ENCODE assay signal across 29 cellular contexts in the genomic region with DNA sequence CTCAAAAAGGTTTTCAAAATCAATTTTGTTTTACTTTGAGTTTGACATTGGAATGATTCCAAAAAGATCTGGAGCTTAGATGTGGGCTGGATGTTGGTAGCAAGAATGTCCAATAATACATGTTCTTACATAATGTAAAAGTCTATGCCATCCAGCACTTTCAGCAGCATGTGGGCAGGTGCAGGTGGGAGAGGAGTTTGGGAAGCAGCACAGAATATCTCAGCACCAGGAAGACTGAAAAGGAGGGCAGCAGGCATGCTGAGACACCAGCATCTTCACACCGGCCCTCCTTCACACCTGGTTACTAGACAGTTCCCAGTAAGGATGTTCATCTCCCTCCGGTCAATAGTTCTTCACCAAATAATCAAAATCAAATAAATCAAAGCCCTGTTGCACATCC.
"Had no signal": no experiment of that assay in that cellular context is flagged by ENCODE, and none has a peak within 500 bp of the region (broad histone marks: within the 10 kb centered on the region; RNA-seq: fewer than 3 reads in every experiment).

No MANE protein-coding gene starts in this region.

- DNase-seq: activated B cell treated with CpG ODN at 0.5 μM for 24 hours; activated CD4-positive, alpha-beta T cell treated with anti-CD3 and anti-CD28 coated beads for 48 hours; activated CD4-positive, alpha-beta T cell treated with anti-CD3 and anti-CD28 coated beads, Interleukin-2, amount 50 U/mL, for 1 hour; activated CD4-positive, alpha-beta T cell treated with anti-CD3 and anti-CD28 coated beads, Interleukin-2, amount 50 U/mL, for 48 hours; activated CD8-positive, alpha-beta memory T cell treated with anti-CD3 and anti-CD28 coated beads for 24 hours; activated CD8-positive, alpha-beta T cell treated with anti-CD3 and anti-CD28 coated beads for 36 hours; activated gamma-delta T cell treated with Interleukin-2 at 50 U/mL for 16 hours; activated naive CD4-positive, alpha-beta T cell treated with anti-CD3 and anti-CD28 coated beads, Interleukin-2, amount 50 U/mL, for 16 hours; activated naive CD4-positive, alpha-beta T cell treated with Interleukin-2 at 50 U/mL for 16 hours; activated T-cell treated with anti-CD3 and anti-CD28 coated beads, Interleukin-2, amount 50 U/mL, for 4 hours; central memory CD4-positive, alpha-beta T cell; cerebellar nuclear complex; colonic mucosa; effector CD8-positive, alpha-beta T cell; esophagus squamous epithelium; T-helper 1 cell; T-helper 17 cell; T1000; WERI-Rb-1 had no signal

- H3K4me1 ChIP-seq: breast epithelium, colonic mucosa had no signal

- H3K4me3 Mint-ChIP-seq: activated B cell treated with CpG ODN at 0.5 μM for 24 hours; activated CD8-positive, alpha-beta T cell treated with anti-CD3 and anti-CD28 coated beads for 36 hours; activated naive CD8-positive, alpha-beta T cell; activated T-cell treated with anti-CD3 and anti-CD28 coated beads, Interleukin-2, amount 50 U/mL, for 4 hours; activated T-helper 1 cell treated with anti-CD3 and anti-CD28 coated beads, Interleukin-12 subunit alpha, Interleukin-12 subunit beta, Interleukin-2, Interleukin-4 antibody, amounts not matched to agents 30 ng/mL and 10 ng/mL and 1 ng/mL, durations not matched to agents 14 hours and 24 hours and 36 hours; T-helper 17 cell; T-helper 2 cell treated with Interferon-gamma antibody and Interleukin-4, amounts not matched to agents 5 μg/mL and 100 μg/mL, for 36 hours had no signal

- H3K4me1 Mint-ChIP-seq: activated B cell treated with CpG ODN at 0.5 μM for 24 hours had no signal

- H3K27ac Mint-ChIP-seq: activated B cell treated with CpG ODN at 0.5 μM for 24 hours; activated CD8-positive, alpha-beta T cell treated with anti-CD3 and anti-CD28 coated beads for 36 hours; activated naive CD8-positive, alpha-beta T cell; activated T-helper 1 cell treated with anti-CD3 and anti-CD28 coated beads, Interleukin-12 subunit alpha, Interleukin-12 subunit beta, Interleukin-2, Interleukin-4 antibody, amounts not matched to agents 30 ng/mL and 10 ng/mL and 1 ng/mL, durations not matched to agents 14 hours and 24 hours and 36 hours; activated T-helper 2 cell treated with anti-CD3 and anti-CD28 coated beads, Interferon-gamma antibody, Interleukin-2, Interleukin-4, amounts not matched to agents 10 μg/mL and 5 μg/mL and 100 μg/mL, durations not matched to agents 14 hours and 24 hours and 36 hours; T-helper 2 cell treated with Interferon-gamma antibody and Interleukin-4, amounts not matched to agents 5 μg/mL and 100 μg/mL, for 36 hours had no signal

- H3K4me3 ChIP-seq: ascending aorta, breast epithelium, cardiac muscle cell, colonic mucosa, esophagus squamous epithelium, gastroesophageal sphincter had no signal

- H3K27ac ChIP-seq: ascending aorta, breast epithelium, cardiac muscle cell, colonic mucosa, epithelial cell of prostate, esophagus squamous epithelium, gastroesophageal sphincter, WERI-Rb-1 had no signal

- H3K9me3 ChIP-seq: ascending aorta, breast epithelium, colonic mucosa, esophagus squamous epithelium, gastroesophageal sphincter had no signal

- H3K36me3 ChIP-seq: ascending aorta, breast epithelium, cardiac muscle cell, colonic mucosa, esophagus squamous epithelium, gastroesophageal sphincter, WERI-Rb-1 had no signal

- H3K9me3 Mint-ChIP-seq: activated B cell treated with CpG ODN at 0.5 μM for 24 hours; activated CD8-positive, alpha-beta T cell treated with anti-CD3 and anti-CD28 coated beads for 36 hours; activated T-cell treated with anti-CD3 and anti-CD28 coated beads, Interleukin-2, amount 50 U/mL, for 4 hours; activated T-helper 1 cell treated with anti-CD3 and anti-CD28 coated beads, Interleukin-12 subunit alpha, Interleukin-12 subunit beta, Interleukin-2, Interleukin-4 antibody, amounts not matched to agents 30 ng/mL and 10 ng/mL and 1 ng/mL, durations not matched to agents 14 hours and 24 hours and 36 hours; activated T-helper 2 cell treated with anti-CD3 and anti-CD28 coated beads, Interferon-gamma antibody, Interleukin-2, Interleukin-4, amounts not matched to agents 10 μg/mL and 5 μg/mL and 100 μg/mL, durations not matched to agents 14 hours and 24 hours and 36 hours; T-helper 2 cell treated with Interferon-gamma antibody and Interleukin-4, amounts not matched to agents 5 μg/mL and 100 μg/mL, for 36 hours had no signal

- H3K36me3 Mint-ChIP-seq: activated naive CD8-positive, alpha-beta T cell; brain had no signal

- H3K27me3 Mint-ChIP-seq: activated CD8-positive, alpha-beta T cell treated with anti-CD3 and anti-CD28 coated beads for 36 hours; activated naive CD8-positive, alpha-beta T cell had no signal
